ENCODE assay signal across 16 cellular contexts in genomic region chr18:54774423-54774822, GRCh38. TPM values are rescaled to one million over a fixed set of nuclear protein-coding genes. Genes with fewer than 3 reads are reported as not detected.
DNase-seq lines count a peak whose midpoint lies in the region; ATAC-seq and TF ChIP-seq lines count a peak whose summit lies in the region.
"Had no signal": no experiment of that assay in that cellular context is flagged by ENCODE, and none has a peak within 500 bp of the region (broad histone marks: within the 10 kb centered on the region; RNA-seq: fewer than 3 reads in every experiment).

No MANE protein-coding gene starts in this region.

- peak overlapping the region; percentile 51 for H3K4me2 ChIP-seq in IMR-90 (ENCODE audit: low read depth, low read length)

- peak overlapping the region; percentile 72; the same call in 1 of the 2 replicates for H4K5ac ChIP-seq in IMR-90 (ENCODE audit: low read depth, low read length)

- H3K4me1 Mint-ChIP-seq in type B pancreatic cell (ENCODE audit: unreplicated experiment): peaks cover 19% of the 10 kb centered on the region

- no peak overlapping the region; the same call in 1 of the 2 replicates for H3K4ac ChIP-seq in IMR-90 (ENCODE audit: low read depth, low read length)

- H2AFZ ChIP-seq in IMR-90 (replicated peaks; ENCODE audit: low read length, poor library complexity): no peak overlapping the region

- dilution Hi-C loops in IMR-90 (cut with HindIII; ENCODE audit: low sequenced_read_pairs, unreplicated experiment): no loop called here

- H2AK9ac ChIP-seq in IMR-90 (replicated peaks; ENCODE audit: low read depth, low read length, poor library complexity): no peak overlapping the region

- no peaks in the 10 kb centered on the region for H4K20me1 ChIP-seq in IMR-90 (ENCODE audit: insufficient read depth, low read length)

- H3K36me3 ChIP-seq in BJ (ENCODE audit: control insufficient read depth, insufficient read depth, low read length) (no peaks in the 10 kb centered on the region), IMR-90 (ENCODE audit: control insufficient read depth, insufficient read depth, low read length) (no peaks in the 10 kb centered on the region)
- H3K36me3 ChIP-seq: gastrocnemius medialis, sigmoid colon had no signal

- no peaks in the 10 kb centered on the region for H3K9me3 ChIP-seq in IMR-90 (ENCODE audit: control insufficient read depth, insufficient read depth, low read length)
- H3K9me3 ChIP-seq: gastrocnemius medialis, sigmoid colon had no signal

- H3K23ac ChIP-seq in IMR-90 (ENCODE audit: low read depth, low read length): 0 out of 2 replicates have a peak overlapping the region, but pooled peaks have one; percentile 1

- no peak for TF ChIP-seq RAD21 in IMR-90 (IDR thresholded peaks at IDR 0.05; ENCODE audit: low read length)

- no peak overlapping the region for H4K91ac ChIP-seq in IMR-90 (ENCODE audit: insufficient read depth, low read depth, low read length)

- H3K9me3 Mint-ChIP-seq in type B pancreatic cell: peaks cover 4% of the 10 kb centered on the region

- H2BK20ac ChIP-seq in IMR-90 (ENCODE audit: low read depth, low read length): peak overlapping the region; percentile 75; the same call in 1 of the 2 replicates

- intact Hi-C loops in IMR-90 (cut with micrococcal nuclease): no loop called here

- no peak overlapping the region for H3K27ac Mint-ChIP-seq in type B pancreatic cell
- H3K27ac Mint-ChIP-seq: WTC11 had no signal

- POLR2A ChIA-PET in BJ (lab: Charles Lee) (interaction anchor here (0.6 kb wide), 1 partner anchor 31 kb away, joined by 3 read pairs; no protein-coding TSS in a partner anchor), IMR-90 (lab: Charles Lee; ENCODE audit: unreplicated experiment) (no interaction called here)

- H3K27ac ChIP-seq in IMR-90 (ENCODE audit: insufficient read depth, low read length): peak overlapping the region; percentile 58; the same call in 1 of the 2 replicates
- H3K27ac ChIP-seq: dorsolateral prefrontal cortex, gastrocnemius medialis had no signal

- no peak; the same call in none of the 2 replicates for ATAC-seq in IMR-90 (ENCODE audit: low read depth)
- peak; percentile 55 for ATAC-seq in omental fat pad (ENCODE audit: low FRiP score)
- ATAC-seq in GM21786 (IDR thresholded peaks at IDR 0.05; ENCODE audit: unreplicated experiment): no peak
- ATAC-seq: gastrocnemius medialis, WTC11 had no signal

- TF ChIP-seq CTCF in BJ (IDR thresholded peaks at IDR 0.05; ENCODE audit: insufficient read depth, low read depth, low read length) (no peak), IMR-90 (conservative IDR thresholded peaks at IDR 0.05; ENCODE audit: low read depth, low read length) (no peak), cardiac fibroblast (IDR thresholded peaks at IDR 0.05; ENCODE audit: low read depth, low read length) (no peak), omental fat pad (IDR thresholded peaks at IDR 0.05) (no peak), type B pancreatic cell (conservative IDR thresholded peaks at IDR 0.05) (no peak)

- no peaks in the 10 kb centered on the region for H3K36me3 Mint-ChIP-seq in type B pancreatic cell
- H3K36me3 Mint-ChIP-seq: WTC11 had no signal

- H3K9ac ChIP-seq in IMR-90 (ENCODE audit: low read depth, low read length): no peak overlapping the region

- in situ Hi-C loops in IMR-90 (cut with MboI; ENCODE audit: low sequenced_read_pairs): no loop called here

- H3K27me3 ChIP-seq in BJ (ENCODE audit: control insufficient read depth, insufficient read depth, low read length) (no peaks in the 10 kb centered on the region), IMR-90 (ENCODE audit: control insufficient read depth, insufficient read depth, low read length) (no peaks in the 10 kb centered on the region)
- H3K27me3 ChIP-seq: dorsolateral prefrontal cortex, gastrocnemius medialis, sigmoid colon had no signal

- H4K8ac ChIP-seq in IMR-90 (ENCODE audit: low read depth in 2 of 2, low read length in 2 of 2): peak overlapping the region; percentile 57 to 84; a peak in 2 of 4 replicates

- H2AK5ac ChIP-seq in IMR-90 (ENCODE audit: low read depth, low read length): 0 out of 2 replicates have a peak overlapping the region, but pooled peaks have one; percentile 67

- CTCF ChIA-PET in BJ (lab: Yijun Ruan, JAX) (interaction anchor here (1.0 to 1.1 kb wide), 5 partner anchors 13 to 175 kb away, joined by 3 to 4 read pairs (median 3); no protein-coding TSS in a partner anchor), IMR-90 (lab: Yijun Ruan, JAX) (interaction anchor here (0.8 to 1.1 kb wide), 2 partner anchors 23 to 47 kb away, joined by 3 read pairs; no protein-coding TSS in a partner anchor)

- H3K79me1 ChIP-seq in IMR-90 (ENCODE audit: low read depth in 1 of 2, low read length in 2 of 2): no peaks in the 10 kb centered on the region

- H2BK120ac ChIP-seq in IMR-90 (ENCODE audit: low read depth, low read length): peak overlapping the region; percentile 84

- TF ChIP-seq POLR2A in IMR-90 (IDR thresholded peaks at IDR 0.05; ENCODE audit: low read depth, low read length): no peak

- peak; percentile 52 for DNase-seq in BJ (ENCODE audit: low read depth)
- DNase-seq in IMR-90: peak; percentile 41
- peak; percentile 30 to 42 for DNase-seq in cardiac fibroblast (ENCODE audit: low read depth in 2 of 2)
- DNase-seq in omental fat pad (ENCODE audit: low spot score): no peak
- no peak for DNase-seq in type B pancreatic cell (ENCODE audit: extremely low spot score, unreplicated experiment)
- DNase-seq in activated naive CD4-positive, alpha-beta T cell treated with anti-CD3 and anti-CD28 coated beads, Interleukin-2, amount 50 U/mL, for 16 hours: no peak
- no peak for DNase-seq in OCI-M2 (lab: John Stamatoyannopoulos, UW; ENCODE audit: unreplicated experiment)
- DNase-seq: activated gamma-delta T cell; gastrocnemius medialis; NCI-H1694; NCI-H526; sigmoid colon; stimulated activated naive CD4-positive, alpha-beta T cell treated with Interleukin-2 at 50 U/mL for 16 hours had no signal

- peaks cover 18% of the 10 kb centered on the region for H3K9me1 ChIP-seq in IMR-90 (ENCODE audit: insufficient read depth, low read length)

- no peak overlapping the region for H3K4me3 ChIP-seq in BJ (ENCODE audit: low read depth, low read length)
- no peak overlapping the region for H3K4me3 ChIP-seq in IMR-90 (ENCODE audit: insufficient read depth, low read depth, low read length)
- H3K4me3 ChIP-seq in cardiac fibroblast (replicated peaks in 1 of 2; ENCODE audit: low read depth in 2 of 2, low read length in 2 of 2): no peak overlapping the region
- H3K4me3 ChIP-seq: dorsolateral prefrontal cortex, gastrocnemius medialis, sigmoid colon had no signal

- peak overlapping the region; percentile 51; the same call in 1 of the 2 replicates for H3K14ac ChIP-seq in IMR-90 (replicated peaks; ENCODE audit: low read depth, low read length)

- H3K27me3 Mint-ChIP-seq in type B pancreatic cell: no peaks in the 10 kb centered on the region

- peak overlapping the region; percentile 92 for H2BK5ac ChIP-seq in IMR-90 (ENCODE audit: low read depth, low read length, poor library complexity, severe bottlenecking)

- H3K4me1 ChIP-seq in IMR-90 (ENCODE audit: control insufficient read depth, insufficient read depth, low read length): peaks cover 20% of the 10 kb centered on the region
- H3K4me1 ChIP-seq: gastrocnemius medialis had no signal

- H3K56ac ChIP-seq in IMR-90 (ENCODE audit: extremely low read depth, insufficient read depth, low read length): no peak overlapping the region

- H3K4me3 Mint-ChIP-seq in type B pancreatic cell: no peak overlapping the region
- H3K4me3 Mint-ChIP-seq: WTC11 had no signal

- H2BK15ac ChIP-seq in IMR-90 (ENCODE audit: low read depth, low read length): peak overlapping the region; percentile 88; the same call in 1 of the 3 replicates

- H3K18ac ChIP-seq in IMR-90 (ENCODE audit: low read depth, low read length): peak overlapping the region; percentile 88; the same call in 1 of the 2 replicates

- BruUV-seq in IMR-90 (replicated peaks; lab: Mats Ljungman, UMichigan): no TSS peak

TF ChIP-seq in IMR-90, 13 proteins besides CTCF, POLR2A, EP300 and RAD21:
- TF ChIP-seq NFE2L2 (IDR thresholded peaks at IDR 0.05; ENCODE audit: low read depth, low read length) (no peak), RFX5 (IDR thresholded peaks at IDR 0.05; ENCODE audit: low read depth, low read length) (no peak), SMC3 (IDR thresholded peaks at IDR 0.05; ENCODE audit: low read depth, low read length) (no peak), MAZ (IDR thresholded peaks at IDR 0.05; ENCODE audit: borderline replicate concordance, low read depth, low read length) (no peak), RCOR1 (IDR thresholded peaks at IDR 0.05; ENCODE audit: insufficient replicate concordance, low read length) (no peak), USF2 (IDR thresholded peaks at IDR 0.05; ENCODE audit: low read depth, low read length) (no peak)

RNA-seq across cellular contexts. Expression of gene RAB27B, which starts 53.9 kb away (rescaled TPM):
- polyA plus RNA-seq in BJ (2011; rRNA removed) (0.25 and 0.33 TPM in 2 replicates), IMR-90 (2012; rRNA removed) (0.06 and 0.24 TPM in 2 replicates)
- polyA minus RNA-seq in BJ (2011; rRNA and poly(A)+ RNA removed): 0.57 and 0.62 TPM in 2 replicates
- total RNA-seq in IMR-90 (2012; rRNA removed) (1.3 and 1.7 TPM in 2 replicates), omental fat pad (1 to 10 TPM in 2 of 4 donors, under 1 TPM in 2; 0.32 to 1.8 (median 0.76) TPM), type B pancreatic cell (ENCODE audit: low replicate concordance) (9.3 and 9.4 TPM in 2 replicates)
- polyA plus RNA-seq in IMR-90 (2012; cell fraction: cytosol; rRNA removed): 0.01 and 0.03 TPM in 2 replicates
- polyA plus RNA-seq in IMR-90 (2012; cell fraction: nucleus; rRNA removed; ENCODE audit: low replicate concordance): 0.01 and 0.15 TPM in 2 replicates

Comparison
In these comparisons a context has a peak if more than half of its experiments do, and no peak if none do; other contexts are left out.
1. DNase-seq: peak in BJ (single experiment), IMR-90 (single experiment) and cardiac fibroblast (2 of 2); none in omental fat pad (single experiment), type B pancreatic cell (single experiment), activated naive CD4-positive, alpha-beta T cell treated with anti-CD3 and anti-CD28 coated beads, Interleukin-2, amount 50 U/mL, for 16 hours (single experiment) and OCI-M2 (single experiment).